22 cellular contexts compared by ENCODE assay signal in genomic region chr16:35370617-35371016, GRCh38.
"Had no signal": no experiment of that assay in that cellular context is flagged by ENCODE, and none has a peak within 500 bp of the region (broad histone marks: within the 10 kb centered on the region; RNA-seq: fewer than 3 reads in every experiment).

No MANE protein-coding gene starts in this region.

- H3K9ac ChIP-seq: SK-N-SH had no signal

- DNase-seq: IMR-90, Karpas-422, KG1, MM.1S, NCI-H1092 treated with DMSO at 0.1 percent for 48 hours, NCI-H1436, NCI-H187, NCI-H2029, NCI-H2081 treated with DMSO at 0.1 percent for 48 hours, NCI-H2171, NCI-H226, NCI-H446, NCI-H510A, NCI-H524 treated with DMSO at 0.1 percent for 48 hours, NCI-H69, NCI-H774, PC-3, SHP77, SK-N-SH, SW 1271 had no signal

- H3K9me3 ChIP-seq: SK-N-SH had no signal

- H3K4me2 ChIP-seq: SK-N-SH had no signal

- ATAC-seq: Panc1, PC-3 had no signal

- H3K27ac ChIP-seq: RWPE1 had no signal
